In genomic region chr17:69336580-69336979, GRCh38 we compare ENCODE assay signal across 16 cellular contexts. TPM values are rescaled to one million over a fixed set of nuclear protein-coding genes. Genes with fewer than 3 reads are reported as not detected.
DNase-seq lines count a peak whose midpoint lies in the region; ATAC-seq and TF ChIP-seq lines count a peak whose summit lies in the region.
"Had no signal": no experiment of that assay in that cellular context is flagged by ENCODE, and none has a peak within 500 bp of the region (broad histone marks: within the 10 kb centered on the region; RNA-seq: fewer than 3 reads in every experiment).

No MANE protein-coding gene starts in this region.

- H3K4me2 ChIP-seq in HCT116 (ENCODE audit: low read length): no peak overlapping the region

- CTCF ChIA-PET in HCT116 (lab: Charles Lee): interaction anchor here (1.1 to 3.9 kb wide), 4 partner anchors 9 to 187 kb away, joined by 4 to 54 read pairs (median 12); partner anchors contain the start of gene ABCA5
- CTCF ChIA-PET in WTC11 (lab: Charles Lee): no interaction called here

- peaks cover 10% of the 10 kb centered on the region for H3K9me3 Mint-ChIP-seq in WTC11
- H3K9me3 Mint-ChIP-seq in endothelial cell (ENCODE audit: unreplicated experiment): no peaks in the 10 kb centered on the region
- H3K9me3 Mint-ChIP-seq: CD4-positive, alpha-beta T cell had no signal

- intact Hi-C loops in HCT116 (cut with micrococcal nuclease): no loop called here
- intact Hi-C loops in ascending aorta (cut with DNase I): no loop called here
- intact Hi-C loops in right cardiac atrium (cut with DNase I): loop anchor here in 3 of 4 donors (5.0 to 10.0 kb wide), 2 partner anchors 186 to 188 kb away; no protein-coding TSS in a partner anchor

- TF ChIP-seq CTCF in GM12873 (IDR thresholded peaks at IDR 0.05; ENCODE audit: insufficient read depth, low read depth, low read length, missing control alignments) (peak; percentile 7), HCT116 (IDR thresholded peaks at IDR 0.05 in 2 of 3, conservative IDR thresholded peaks at IDR 0.05 in 1 of 3; ENCODE audit: borderline replicate concordance in 1 of 3, insufficient read depth in 1 of 3, low read depth in 2 of 3, low read length in 2 of 3) (peak in 2 of 3 experiments; percentile 16 to 41; a peak in 2 of 6 replicates), WTC11 (IDR thresholded peaks at IDR 0.05) (no peak), endothelial cell (IDR thresholded peaks at IDR 0.05; ENCODE audit: unreplicated experiment) (peak; percentile 10), ascending aorta (IDR thresholded peaks at IDR 0.05) (no peak)

- no peak for TF ChIP-seq RAD21 in HCT116 (IDR thresholded peaks at IDR 0.05; ENCODE audit: low read depth)

- no peaks in the 10 kb centered on the region for H3K9me2 ChIP-seq in HCT116 (ENCODE audit: insufficient read depth)

- H4K20me1 ChIP-seq in HCT116 (ENCODE audit: insufficient read depth): no peaks in the 10 kb centered on the region

- BruUV-seq in HCT116 (replicated peaks; lab: Mats Ljungman, UMichigan): no TSS peak

- RAD21 ChIA-PET in HCT116 (lab: Charles Lee; ENCODE audit: low non-redundant PET in 1 of 2, low total read pairs in 2 of 2, uncharacterized antibody in 2 of 2, unreplicated experiment in 2 of 2): no interaction called here

- TF ChIP-seq POLR2A in HCT116 (IDR thresholded peaks at IDR 0.05; ENCODE audit: borderline replicate concordance, extremely low read depth, insufficient read depth, insufficient read length): no peak

- H3K36me3 ChIP-seq in HCT116 (ENCODE audit: control insufficient read depth in 1 of 2, insufficient read depth in 2 of 2, low read length in 2 of 2) (no peaks in the 10 kb centered on the region), ascending aorta (no peaks in the 10 kb centered on the region)
- H3K36me3 ChIP-seq: HAP-1 had no signal

- H3K4me3 Mint-ChIP-seq in WTC11: no peak overlapping the region
- H3K4me3 Mint-ChIP-seq in endothelial cell (ENCODE audit: unreplicated experiment): no peak overlapping the region
- H3K4me3 Mint-ChIP-seq: B cell; CD4-positive, alpha-beta T cell had no signal

- POLR2A ChIA-PET in HCT116 (lab: Charles Lee): no interaction called here
- POLR2A ChIA-PET in WTC11 (lab: Charles Lee): no interaction called here

- H3K36me3 Mint-ChIP-seq in WTC11: peaks cover 3% of the 10 kb centered on the region; the same call in 1 of the 2 replicates
- H3K36me3 Mint-ChIP-seq in endothelial cell (ENCODE audit: low read depth, unreplicated experiment): no peaks in the 10 kb centered on the region

- H3K4me1 ChIP-seq in HCT116 (ENCODE audit: control insufficient read depth in 1 of 2, insufficient read depth in 2 of 2, low read length in 2 of 2) (no peaks in the 10 kb centered on the region), ascending aorta (no peaks in the 10 kb centered on the region), right cardiac atrium (ENCODE audit: control insufficient read depth, insufficient read depth, low read length) (no peaks in the 10 kb centered on the region)
- H3K4me1 ChIP-seq: HAP-1 had no signal

- H3K27ac ChIP-seq in HCT116 (ENCODE audit: low read depth, low read length): no peak overlapping the region
- no peak overlapping the region for H3K27ac ChIP-seq in ascending aorta
- H3K27ac ChIP-seq in right cardiac atrium (ENCODE audit: low read length): no peak overlapping the region

- H3K9me3 ChIP-seq in HCT116 (ENCODE audit: control insufficient read depth in 1 of 2, insufficient read depth in 1 of 2, low read depth in 1 of 2, low read length in 2 of 2) (no peaks in the 10 kb centered on the region), ascending aorta (no peaks in the 10 kb centered on the region), right cardiac atrium (ENCODE audit: control insufficient read depth, low read length) (no peaks in the 10 kb centered on the region)
- H3K9me3 ChIP-seq: HAP-1 had no signal

- H3K27me3 ChIP-seq in HCT116 (ENCODE audit: insufficient read depth, low read length) (no peaks in the 10 kb centered on the region), ascending aorta (no peaks in the 10 kb centered on the region), right cardiac atrium (ENCODE audit: control insufficient read depth, insufficient read depth) (no peaks in the 10 kb centered on the region)

- H3K27me3 Mint-ChIP-seq in WTC11 (ENCODE audit: low read depth): no peaks in the 10 kb centered on the region
- peaks cover 2% of the 10 kb centered on the region for H3K27me3 Mint-ChIP-seq in endothelial cell (ENCODE audit: unreplicated experiment)

- ATAC-seq in HCT116: peak; percentile 50; the same call in 1 of the 2 replicates
- no peak for ATAC-seq in WTC11
- no peak for ATAC-seq in right cardiac atrium
- ATAC-seq: GM12878 had no signal

- H3K4me3 ChIP-seq in HCT116 (replicated peaks in 1 of 2; ENCODE audit: low read depth in 1 of 2, low read length in 2 of 2): no peak overlapping the region
- no peak overlapping the region for H3K4me3 ChIP-seq in ascending aorta
- H3K4me3 ChIP-seq in right cardiac atrium (ENCODE audit: low read length): no peak overlapping the region
- H3K4me3 ChIP-seq: GM12878, HAP-1 had no signal

- H3K4me1 Mint-ChIP-seq in WTC11 (peaks cover 10% of the 10 kb centered on the region), endothelial cell (ENCODE audit: unreplicated experiment) (no peaks in the 10 kb centered on the region)
- H3K4me1 Mint-ChIP-seq: B cell had no signal

- DNase-seq in HCT116 (ENCODE audit: low read depth, low spot score) (no peak), WTC11 (ENCODE audit: low spot score) (no peak), endothelial cell (ENCODE audit: low spot score) (no peak), COR-L47 (lab: John Stamatoyannopoulos, UW) (no peak), ascending aorta (ENCODE audit: low spot score in 2 of 2) (no peak), right cardiac atrium (no peak)
- DNase-seq: C1 segment of cervical spinal cord; CD4-positive, alpha-beta T cell; DMS153; GF-D8; GOT3; KBM-7 had no signal

- H3K27ac Mint-ChIP-seq in WTC11 (no peak overlapping the region), endothelial cell (ENCODE audit: unreplicated experiment) (no peak overlapping the region)
- H3K27ac Mint-ChIP-seq: B cell; CD4-positive, alpha-beta T cell had no signal

- H2AFZ ChIP-seq in HCT116 (ENCODE audit: low read depth, low read length, poor library complexity, severe bottlenecking): no peak overlapping the region

- no peaks in the 10 kb centered on the region for H3K79me2 ChIP-seq in HCT116 (ENCODE audit: insufficient read depth, low read length)

- H3K9ac ChIP-seq in HCT116 (ENCODE audit: low read length): no peak overlapping the region

TF ChIP-seq in HCT116, 20 proteins besides CTCF, POLR2A, EP300 and RAD21 (continues in another document):
- no peak for TF ChIP-seq EZH2 (IDR thresholded peaks at IDR 0.05)
- no peak for TF ChIP-seq EZH2phosphoT487 (IDR thresholded peaks at IDR 0.05; ENCODE audit: borderline replicate concordance)
- TF ChIP-seq ZFX (IDR thresholded peaks at IDR 0.05): no peak
- no peak for TF ChIP-seq FOSL1 (IDR thresholded peaks at IDR 0.05; ENCODE audit: low read depth)
- no peak for TF ChIP-seq TCF7L2 (IDR thresholded peaks at IDR 0.05; ENCODE audit: borderline replicate concordance, extremely low read depth, insufficient read depth, insufficient read length)
- TF ChIP-seq MAX (IDR thresholded peaks at IDR 0.05): no peak
- no peak for TF ChIP-seq ZNF274 (IDR thresholded peaks at IDR 0.05; ENCODE audit: low read depth, low read length)
- no peak for TF ChIP-seq ELF1 (IDR thresholded peaks at IDR 0.05; ENCODE audit: borderline replicate concordance, low read depth)
- TF ChIP-seq SIN3A (IDR thresholded peaks at IDR 0.05; ENCODE audit: low read depth): no peak
- TF ChIP-seq POLR2AphosphoS5 (IDR thresholded peaks at IDR 0.05; ENCODE audit: low read depth, low read length): no peak
- no peak for TF ChIP-seq YY1 (IDR thresholded peaks at IDR 0.05; ENCODE audit: extremely low read depth, insufficient replicate concordance, low read depth, low read length)

TF ChIP-seq in WTC11, 78 proteins besides CTCF, POLR2A, EP300 and RAD21 (continues in another document):
- TF ChIP-seq GTF2I (CRISPR knock-in tag; conservative IDR thresholded peaks at IDR 0.05) (0 out of 2 replicates have a peak, but pooled peaks have one; percentile 47), ZNF425 (CRISPR knock-in tag; conservative IDR thresholded peaks at IDR 0.05) (no peak), NR1H2 (CRISPR knock-in tag; IDR thresholded peaks at IDR 0.05) (no peak), USF1 (CRISPR knock-in tag; IDR thresholded peaks at IDR 0.05) (no peak)

RNA-seq across cellular contexts. Expression of gene ABCA5, which starts 9.6 kb away (rescaled TPM):
- total RNA-seq in HCT116 (2021; ENCODE audit: unreplicated experiment) (6.8 TPM), WTC11 (2021) (1.4 to 1.8 TPM (median 1.6 TPM) in 3 replicates), endothelial cell (ENCODE audit: unreplicated experiment) (18.7 TPM), ascending aorta (7.8 TPM), right cardiac atrium (10 to 100 TPM; 16.1 to 20.7 (median 19.0) TPM)
- 1.4 and 2.4 TPM in 2 replicates for polyA plus RNA-seq in HCT116 (2012)
- polyA plus RNA-seq in right cardiac atrium: 11.3 TPM

Comparison
In these comparisons a context has a peak if more than half of its experiments do, and no peak if none do; other contexts are left out.
1. CTCF ChIP-seq: peak in GM12873 (single experiment), HCT116 (2 of 3) and endothelial cell (single experiment); none in WTC11 (single experiment) and ascending aorta (0 of 3).
2. intact Hi-C loops: an anchor here in right cardiac atrium (5.0 to 10.0 kb wide); none called in HCT116 and ascending aorta.